ENCODE assay signal across 8 cellular contexts in the genomic region with DNA sequence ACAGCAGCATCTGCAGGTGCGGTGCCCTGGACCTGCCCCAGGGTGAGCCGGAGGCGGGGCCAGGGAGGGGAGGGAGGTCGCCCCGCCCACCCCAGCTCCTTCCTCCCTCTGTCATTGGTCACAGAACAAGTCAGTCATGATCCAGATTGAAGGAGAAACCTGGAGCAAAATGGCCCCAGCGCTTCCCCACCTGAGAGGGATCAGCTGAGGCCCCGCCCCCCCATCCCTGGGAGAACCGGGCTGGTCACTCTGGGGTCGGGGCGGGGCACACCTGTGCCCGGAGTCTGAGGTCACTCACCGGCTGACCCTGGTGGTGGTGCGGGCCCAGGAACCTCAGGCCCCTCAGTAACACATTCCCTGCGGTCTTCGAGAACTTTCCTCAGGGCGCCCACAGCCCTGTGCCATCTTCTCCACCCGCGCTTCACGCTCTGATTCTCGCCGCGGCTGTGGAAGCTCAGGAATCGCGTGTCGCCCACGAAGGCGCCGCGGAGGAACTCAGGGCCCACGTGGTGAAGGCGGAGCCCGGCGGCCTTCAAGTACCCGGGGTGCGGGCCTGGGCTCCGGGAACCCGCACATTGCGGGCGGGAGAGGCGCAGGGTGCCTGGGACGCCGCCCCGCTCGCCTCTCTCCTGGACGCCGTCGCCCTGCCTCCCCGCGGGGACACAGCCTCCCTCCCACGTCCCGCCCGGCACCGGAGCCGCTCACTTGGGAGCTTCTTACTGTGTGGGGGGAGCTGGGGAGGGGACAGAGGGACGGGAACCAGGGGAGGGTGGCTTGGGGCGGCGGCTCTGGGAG. TPM values are rescaled to one million over a fixed set of nuclear protein-coding genes. Genes with fewer than 3 reads are reported as not detected.
DNase-seq lines count a peak whose midpoint lies in the region; ATAC-seq lines count a peak whose summit lies in the region.

No MANE protein-coding gene starts in this region.

- H3K27ac ChIP-seq in SK-N-MC: no peak overlapping the region

- H3K9me3 ChIP-seq in SK-N-MC (ENCODE audit: low read depth, low read length): no peaks in the 10 kb centered on the region

- H3K4me3 ChIP-seq in SK-N-MC: peak overlapping the region; percentile 28

- DNase-seq in Daoy (ENCODE audit: low read depth) (peak; percentile 85), SK-N-MC (ENCODE audit: low read depth, low spot score) (no peak), medulla oblongata (ENCODE audit: extremely low spot score) (peak; percentile 36), NCI-H2107 treated with DMSO at 0.1 percent for 48 hours (lab: John Stamatoyannopoulos, UW; ENCODE audit: unreplicated experiment) (no peak), NCI-H1694 treated with DMSO at 0.1 percent for 48 hours (lab: John Stamatoyannopoulos, UW) (no peak)
- DNase-seq in activated naive CD8-positive, alpha-beta T cell treated with anti-CD3 and anti-CD28 coated beads, Interleukin-2, amount 50 U/mL, for 16 hours (ENCODE audit: low read depth, low spot score): peak; percentile 38
- peak; percentile 34 to 57 for DNase-seq in stimulated activated CD8-positive, alpha-beta memory T cell treated with anti-CD3 and anti-CD28 coated beads, Interleukin-4, amount 100 ng/mL, for 4 hours (ENCODE audit: low read depth in 2 of 2, low spot score in 1 of 2)

- H3K9ac ChIP-seq in SK-N-MC (ENCODE audit: insufficient read length): no peak overlapping the region

- ATAC-seq in GM21619 (IDR thresholded peaks at IDR 0.05; ENCODE audit: unreplicated experiment): no peak

- no peaks in the 10 kb centered on the region for H3K36me3 ChIP-seq in SK-N-MC (ENCODE audit: insufficient read depth, low read length)

RNA-seq across cellular contexts. Expression of a gene that starts 36.4 kb away (rescaled TPM):
- 431 and 475 TPM in 2 replicates for total RNA-seq in Daoy (2014; rRNA removed; shearing (Covaris generic))

RNA-seq across cellular contexts. Expression of a gene that starts 48.7 kb away (rescaled TPM):
- total RNA-seq in Daoy (2014; rRNA removed; shearing (Covaris generic)): 415 and 797 TPM in 2 replicates

Comparison
In these comparisons a context has a peak if more than half of its experiments do, and no peak if none do; other contexts are left out.
1. DNase-seq: peak in Daoy (single experiment), activated naive CD8-positive, alpha-beta T cell treated with anti-CD3 and anti-CD28 coated beads, Interleukin-2, amount 50 U/mL, for 16 hours (single experiment), medulla oblongata (single experiment) and stimulated activated CD8-positive, alpha-beta memory T cell treated with anti-CD3 and anti-CD28 coated beads, Interleukin-4, amount 100 ng/mL, for 4 hours (2 of 2); none in SK-N-MC (single experiment), NCI-H2107 treated with DMSO at 0.1 percent for 48 hours (single experiment) and NCI-H1694 treated with DMSO at 0.1 percent for 48 hours (single experiment).